ENCODE assay signal across 10 cellular contexts in the genomic region with DNA sequence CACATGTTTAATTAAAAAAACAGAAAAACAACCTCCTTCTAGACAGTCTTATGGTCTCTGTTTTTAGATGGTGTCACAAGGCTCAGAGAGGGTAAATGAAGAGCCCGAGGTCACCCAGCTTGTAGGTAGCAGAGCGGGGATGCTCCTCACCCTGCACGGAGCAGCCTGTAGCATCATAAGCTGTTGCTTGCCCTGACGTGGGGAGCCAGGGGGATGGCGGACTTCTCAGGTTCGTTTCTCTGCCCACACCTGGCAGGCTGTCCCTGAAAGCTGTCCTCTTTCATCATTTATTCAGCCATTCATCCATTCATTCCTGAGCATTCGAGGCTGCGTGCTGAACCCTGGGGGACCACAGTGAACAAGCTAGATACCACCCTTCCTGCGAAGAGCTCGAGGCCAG.
DNase-seq lines count a peak whose midpoint lies in the region; ATAC-seq, FAIRE-seq and TF ChIP-seq lines count a peak whose summit lies in the region.
"Had no signal": no experiment of that assay in that cellular context is flagged by ENCODE, and none has a peak within 500 bp of the region (broad histone marks: within the 10 kb centered on the region; RNA-seq: fewer than 3 reads in every experiment).

No MANE protein-coding gene starts in this region.

- POLR2A ChIA-PET in HepG2 (lab: Yijun Ruan, JAX), result interaction anchor here (1.0 to 1.2 kb wide), 2 partner anchors 86 to 135 kb away, joined by 3 to 4 read pairs; no protein-coding TSS in a partner anchor

- no peaks in the 10 kb centered on the region for H3K9me2 ChIP-seq in GM23248 (ENCODE audit: insufficient read depth)

- BruUV-seq in HepG2 (replicated peaks; lab: Mats Ljungman, UMichigan), result no TSS peak

- no peak for FAIRE-seq in HepG2 (lab: Jason Lieb, UNC)
- FAIRE-seq: keratinocyte had no signal

- H3K9me3 ChIP-seq in GM23248 (ENCODE audit: low read depth) (no peaks in the 10 kb centered on the region), ascending aorta (no peaks in the 10 kb centered on the region), HepG2 (ENCODE audit: low read length) (peaks cover 5% of the 10 kb centered on the region; the same call in 1 of the 2 replicates), skeletal muscle tissue (ENCODE audit: control insufficient read depth in 3 of 3, low read length in 3 of 3) (no peaks in the 10 kb centered on the region)

- H2AFZ ChIP-seq in GM23248 (peak overlapping the region; percentile 70; the same call in 1 of the 2 replicates), HepG2 (ENCODE audit: low read length) (no peak overlapping the region)

- intact Hi-C loops in ascending aorta (cut with DNase I) (loop anchor here (1.0 kb wide), 1 partner anchor 16 kb away; no protein-coding TSS in a partner anchor), HepG2 (cut with micrococcal nuclease; ENCODE audit: unreplicated experiment) (loop anchor here (2.0 kb wide), 2 partner anchors 48 to 136 kb away; no protein-coding TSS in a partner anchor)

- H3K27me3 ChIP-seq in GM23248 (replicated peaks; ENCODE audit: insufficient read depth) (no peaks in the 10 kb centered on the region), ascending aorta (no peaks in the 10 kb centered on the region), HepG2 (ENCODE audit: control insufficient read depth in 1 of 2, insufficient read depth in 2 of 2, low read length in 2 of 2) (peaks cover 0 to 6% of the 10 kb centered on the region in 2 experiments; a peak in 2 of 5 replicates), skeletal muscle tissue (ENCODE audit: control insufficient read depth in 3 of 3, insufficient read depth in 3 of 3, low read length in 3 of 3) (peaks cover 3 to 14% (median 5%) of the 10 kb centered on the region in 3 donors)
- H3K27me3 ChIP-seq: cardiac muscle cell had no signal

- H3K79me2 ChIP-seq in GM23248 (ENCODE audit: insufficient read depth) (no peaks in the 10 kb centered on the region), HepG2 (ENCODE audit: insufficient read depth, low read length) (no peaks in the 10 kb centered on the region)

- no peak for DNase-seq in GM23248
- DNase-seq in ascending aorta (ENCODE audit: low spot score in 2 of 2), result no peak
- DNase-seq in HepG2 (ENCODE audit: low spot score), result no peak
- no peak for DNase-seq in UCSD-AML1 (lab: John Stamatoyannopoulos, UW; ENCODE audit: unreplicated experiment)
- DNase-seq in COLO668 (lab: John Stamatoyannopoulos, UW; ENCODE audit: unreplicated experiment), result no peak

- H3K36me3 ChIP-seq in GM23248 (ENCODE audit: low read depth), result no peaks in the 10 kb centered on the region
- H3K36me3 ChIP-seq in ascending aorta, result no peaks in the 10 kb centered on the region
- H3K36me3 ChIP-seq in HepG2 (replicated peaks in 1 of 2; ENCODE audit: control insufficient read depth in 1 of 2, insufficient read depth in 2 of 2, low read length in 2 of 2), result no peaks in the 10 kb centered on the region
- H3K36me3 ChIP-seq in skeletal muscle tissue (ENCODE audit: control insufficient read depth in 3 of 3, insufficient read depth in 3 of 3, low read length in 3 of 3), result no peaks in the 10 kb centered on the region
- H3K36me3 ChIP-seq: cardiac muscle cell had no signal

- H3K27ac ChIP-seq in GM23248, result no peak overlapping the region
- peak overlapping the region; percentile 42 to 67 for H3K27ac ChIP-seq in ascending aorta
- H3K27ac ChIP-seq in HepG2 (ENCODE audit: extremely low read length, insufficient read depth, low read length), result no peak overlapping the region
- H3K27ac ChIP-seq in skeletal muscle tissue (ENCODE audit: low read depth, low read length), result no peak overlapping the region
- H3K27ac ChIP-seq: cardiac muscle cell had no signal

- TF ChIP-seq RAD21 in HepG2 (CRISPR knock-in tag; IDR thresholded peaks at IDR 0.05), result no peak

- WGBS in GM23248 (ENCODE audit: low coverage in 1 of 2, low lambda C conversion rate in 2 of 2, missing lambda C conversion rate in 2 of 2), 2 experiments, result 70 to 75% methylated on average over 10 of the region's 10 CpGs
- 44% methylated on average over 8 of the region's 10 CpGs for WGBS in HepG2 (ENCODE audit: low lambda C conversion rate)

- H4K20me1 ChIP-seq in GM23248 (ENCODE audit: insufficient read depth) (no peaks in the 10 kb centered on the region), HepG2 (ENCODE audit: insufficient read depth, low read length) (no peaks in the 10 kb centered on the region)

- in situ Hi-C loops in GM23248 (cut with MboI) (no loop called here), HepG2 (cut with HindIII; ENCODE audit: extremely low pct_ligation_motif_present, low pct_unique_long_range_greater_than_20kb) (loop anchor here (10.0 kb wide), 1 partner anchor 214 kb away; no protein-coding TSS in a partner anchor)

- H3K9ac ChIP-seq in GM23248, result peak overlapping the region; percentile 40; the same call in 1 of the 2 replicates
- H3K9ac ChIP-seq in HepG2 (ENCODE audit: insufficient read depth, low read depth, low read length), result 0 out of 2 replicates have a peak overlapping the region, but pooled peaks have one; percentile 1
- H3K9ac ChIP-seq in skeletal muscle tissue (ENCODE audit: low read depth in 1 of 3, low read length in 3 of 3), result peak overlapping the region in 1 of 3 donors; percentile 50

- ATAC-seq in HepG2 (peak; percentile 24; the same call in 2 of the 3 replicates), GM19035 (IDR thresholded peaks at IDR 0.05; ENCODE audit: unreplicated experiment) (no peak), GM21381 (IDR thresholded peaks at IDR 0.05; ENCODE audit: unreplicated experiment) (no peak)

- CTCF ChIA-PET in HepG2 (lab: Yijun Ruan, JAX; ENCODE audit: low intra/inter-chr PET ratio, low total read pairs), result interaction anchor here (1.0 to 3.4 kb wide), 8 partner anchors 27 to 274 kb away, joined by 3 to 61 read pairs (median 12); no protein-coding TSS in a partner anchor

- H3K4me2 ChIP-seq in GM23248 (ENCODE audit: unreplicated experiment) (peak overlapping the region; percentile 68), HepG2 (ENCODE audit: low read depth, low read length) (peak overlapping the region; percentile 70)

- peak overlapping the region; percentile 47 for H3K4me3 ChIP-seq in GM23248
- peak overlapping the region; percentile 45 to 59 for H3K4me3 ChIP-seq in ascending aorta
- H3K4me3 ChIP-seq in HepG2 (replicated peaks in 1 of 3; ENCODE audit: insufficient read depth in 1 of 3, low read depth in 2 of 3, low read length in 3 of 3), result peak overlapping the region in 1 of 3 experiments; percentile 51; a peak in 2 of 6 replicates
- peak overlapping the region; percentile 32 to 52 (median 46) for H3K4me3 ChIP-seq in skeletal muscle tissue (ENCODE audit: low read length in 3 of 3)
- H3K4me3 ChIP-seq: cardiac muscle cell had no signal

- peaks cover 37% of the 10 kb centered on the region for H3K4me1 ChIP-seq in GM23248 (ENCODE audit: insufficient read depth)
- peaks cover 6 to 26% of the 10 kb centered on the region in 2 donors for H3K4me1 ChIP-seq in ascending aorta
- peaks cover 28% of the 10 kb centered on the region for H3K4me1 ChIP-seq in HepG2 (ENCODE audit: insufficient read depth, low read length)
- peaks cover 15 to 26% (median 19%) of the 10 kb centered on the region in 3 donors for H3K4me1 ChIP-seq in skeletal muscle tissue (ENCODE audit: control insufficient read depth in 3 of 3, insufficient read depth in 3 of 3, low read length in 3 of 3)

- TF ChIP-seq POLR2A in HepG2 (IDR thresholded peaks at IDR 0.05; ENCODE audit: insufficient read depth in 1 of 2, low read depth in 2 of 2, low read length in 2 of 2), result no peak

- no peak for TF ChIP-seq CTCF in ascending aorta (IDR thresholded peaks at IDR 0.05)
- no peak for TF ChIP-seq CTCF in HepG2 (CRISPR knock-in tag; IDR thresholded peaks at IDR 0.05)

- no peak for TF ChIP-seq EP300 in HepG2 (IDR thresholded peaks at IDR 0.05; ENCODE audit: low read depth in 2 of 2, low read length in 2 of 2)
- TF ChIP-seq EP300 in HepG2 (CRISPR knock-in tag; IDR thresholded peaks at IDR 0.05; ENCODE audit: borderline replicate concordance), result no peak

- H3F3A ChIP-seq in GM23248 (ENCODE audit: insufficient read depth), result peaks cover 22% of the 10 kb centered on the region

TF ChIP-seq in HepG2, 621 proteins besides CTCF, POLR2A, EP300 and RAD21 (continues in another document):
- TF ChIP-seq RNF219 (CRISPR knock-in tag; IDR thresholded peaks at IDR 0.05), result no peak
- TF ChIP-seq ZNF564 (CRISPR knock-in tag; IDR thresholded peaks at IDR 0.05), result 0 out of 2 replicates have a peak, but pooled peaks have one; percentile 8

Comparison
In these comparisons a context has a peak if more than half of its experiments do, and no peak if none do; other contexts are left out.
1. H3K27ac ChIP-seq: peak in ascending aorta (2 of 2); none in GM23248 (single experiment), HepG2 (single experiment) and skeletal muscle tissue (single experiment).